Comparison of ENCODE assay signal across 8 cellular contexts in genomic region chr19:41859618-41860418, GRCh38. TPM values are rescaled to one million over a fixed set of nuclear protein-coding genes. Genes with fewer than 3 reads are reported as not detected.
A peak's percentile ranks its signal among the peaks of the same experiment; 100 is the strongest.
DNase-seq lines count a peak whose midpoint lies in the region; ATAC-seq, FAIRE-seq and TF ChIP-seq lines count a peak whose summit lies in the region.

RPS19 (plus strand) TSS chr19:41860255; CDS start chr19:41860775, 520 bp downstream.

- DNase-seq in NCI-H187 treated with DMSO at 0.1 percent for 48 hours (lab: John Stamatoyannopoulos, UW) (peak; percentile 96), anterior cingulate cortex (lab: John Stamatoyannopoulos, UW) (peak; percentile 91 to 99 (median 98)), left ventricle myocardium superior (peak; percentile 99), psoas muscle (peak; percentile 98 to 99), urothelium cell line (ENCODE audit: low spot score) (peak; percentile 96)

- H3K27ac ChIP-seq in psoas muscle: peak within 1 kb of the TSS; percentile 93

- H3K4me1 ChIP-seq in psoas muscle: peaks cover 19% of the 10 kb centered on the region

- no peaks in the 10 kb centered on the region for H3K9me3 ChIP-seq in psoas muscle

- intact Hi-C loops in T-helper 2 cell treated with Interferon-gamma antibody and Interleukin-4, amounts not matched to agents 100 ng/mL and 5 ng/mL, for 36 hours (cut with micrococcal nuclease): loop anchor here (1.0 to 5.0 kb wide), 5 partner anchors 11 to 217 kb away; partner anchors contain the start of genes RABAC1 and ZNF574
- intact Hi-C loops in left ventricle myocardium superior (cut with micrococcal nuclease): no loop called here
- intact Hi-C loops in psoas muscle (cut with DNase I): loop anchor here (1.0 to 5.0 kb wide), 2 partner anchors 24 to 97 kb away; partner anchors contain the start of gene RABAC1 (in 2 of the 2)

- peaks cover 0 to 3% (median 0%) of the 10 kb centered on the region in 3 donors for H3K27me3 ChIP-seq in psoas muscle (ENCODE audit: insufficient read depth in 3 of 3, low read length in 2 of 3)

- 0 to 1% (median 0%) methylated on average over 64 to 76 of the region's 76 CpGs for WGBS in psoas muscle, 3 donors

- peaks cover 9 to 42% of the 10 kb centered on the region in 2 donors for H3K36me3 ChIP-seq in psoas muscle (ENCODE audit: insufficient read depth in 1 of 2, low read depth in 1 of 2)

- peak; percentile 77 for ATAC-seq in GM18502 (IDR thresholded peaks at IDR 0.05; ENCODE audit: poor library complexity, unreplicated experiment)
- ATAC-seq in HG02970 (IDR thresholded peaks at IDR 0.05; ENCODE audit: low FRiP score, unreplicated experiment): peak; percentile 83
- peak; percentile 95 for ATAC-seq in left ventricle myocardium superior
- ATAC-seq in psoas muscle: peak; percentile 94 to 97 (median 94)

- peak; percentile 46 for FAIRE-seq in urothelium cell line (lab: Jason Lieb, UNC)

- peak; percentile 60 for TF ChIP-seq CTCF in psoas muscle (IDR thresholded peaks at IDR 0.05)

- H3K4me3 ChIP-seq in psoas muscle: peak within 1 kb of the TSS; percentile 94

RNA-seq across cellular contexts. Expression of gene RPS19, which starts in this region (rescaled TPM):
- total RNA-seq in T-helper 2 cell treated with Interferon-gamma antibody and Interleukin-4, amounts not matched to agents 100 ng/mL and 5 ng/mL, for 36 hours: 2,743 and 2,797 TPM in 2 replicates
- total RNA-seq in left ventricle myocardium superior (559 TPM), psoas muscle (100 to 1,000 TPM; 593 to 962 (median 730) TPM)
- polyA plus RNA-seq in psoas muscle: 1,000 to 10,000 TPM; 1,218 to 2,236 (median 1,284) TPM

Comparison
In these comparisons a context has a peak if more than half of its experiments do, and no peak if none do; other contexts are left out.
1. Peak in every context shown above with its lines: DNase-seq, ATAC-seq, H3K4me3 ChIP-seq and H3K27ac ChIP-seq.